Comparison of ENCODE assay signal across 2 cellular contexts in the genomic region with DNA sequence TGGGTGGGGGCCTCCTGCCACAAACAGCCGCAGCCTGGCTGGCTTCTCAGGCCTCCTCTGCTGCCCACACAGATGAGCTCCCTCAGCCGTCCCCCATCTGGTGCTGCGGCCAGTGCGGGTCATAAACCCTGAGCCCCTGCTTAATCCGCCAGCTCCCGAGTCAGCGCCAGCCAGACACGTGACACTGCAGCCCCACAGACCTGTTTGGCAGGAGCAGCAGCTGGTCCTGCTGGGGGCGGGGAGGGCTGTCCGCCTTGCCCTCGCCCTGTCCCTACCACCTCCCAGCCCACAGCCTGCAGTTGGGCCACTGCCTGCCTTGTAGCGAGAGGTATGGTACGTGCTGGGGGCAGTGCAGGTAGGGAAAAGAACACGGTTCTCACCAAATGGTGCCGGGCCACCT.
TF ChIP-seq lines count a peak whose summit lies in the region.

No MANE protein-coding gene starts in this region.

TF ChIP-seq in GM23338, 12 proteins besides CTCF, POLR2A, EP300 and RAD21 (continued from another document):
- TF ChIP-seq ZNF462 (CRISPR knock-in tag; IDR thresholded peaks at IDR 0.05): no peak

TF ChIP-seq in WTC11, 78 proteins besides CTCF, POLR2A, EP300 and RAD21 (continued from another document):
- TF ChIP-seq, protein P1, sequence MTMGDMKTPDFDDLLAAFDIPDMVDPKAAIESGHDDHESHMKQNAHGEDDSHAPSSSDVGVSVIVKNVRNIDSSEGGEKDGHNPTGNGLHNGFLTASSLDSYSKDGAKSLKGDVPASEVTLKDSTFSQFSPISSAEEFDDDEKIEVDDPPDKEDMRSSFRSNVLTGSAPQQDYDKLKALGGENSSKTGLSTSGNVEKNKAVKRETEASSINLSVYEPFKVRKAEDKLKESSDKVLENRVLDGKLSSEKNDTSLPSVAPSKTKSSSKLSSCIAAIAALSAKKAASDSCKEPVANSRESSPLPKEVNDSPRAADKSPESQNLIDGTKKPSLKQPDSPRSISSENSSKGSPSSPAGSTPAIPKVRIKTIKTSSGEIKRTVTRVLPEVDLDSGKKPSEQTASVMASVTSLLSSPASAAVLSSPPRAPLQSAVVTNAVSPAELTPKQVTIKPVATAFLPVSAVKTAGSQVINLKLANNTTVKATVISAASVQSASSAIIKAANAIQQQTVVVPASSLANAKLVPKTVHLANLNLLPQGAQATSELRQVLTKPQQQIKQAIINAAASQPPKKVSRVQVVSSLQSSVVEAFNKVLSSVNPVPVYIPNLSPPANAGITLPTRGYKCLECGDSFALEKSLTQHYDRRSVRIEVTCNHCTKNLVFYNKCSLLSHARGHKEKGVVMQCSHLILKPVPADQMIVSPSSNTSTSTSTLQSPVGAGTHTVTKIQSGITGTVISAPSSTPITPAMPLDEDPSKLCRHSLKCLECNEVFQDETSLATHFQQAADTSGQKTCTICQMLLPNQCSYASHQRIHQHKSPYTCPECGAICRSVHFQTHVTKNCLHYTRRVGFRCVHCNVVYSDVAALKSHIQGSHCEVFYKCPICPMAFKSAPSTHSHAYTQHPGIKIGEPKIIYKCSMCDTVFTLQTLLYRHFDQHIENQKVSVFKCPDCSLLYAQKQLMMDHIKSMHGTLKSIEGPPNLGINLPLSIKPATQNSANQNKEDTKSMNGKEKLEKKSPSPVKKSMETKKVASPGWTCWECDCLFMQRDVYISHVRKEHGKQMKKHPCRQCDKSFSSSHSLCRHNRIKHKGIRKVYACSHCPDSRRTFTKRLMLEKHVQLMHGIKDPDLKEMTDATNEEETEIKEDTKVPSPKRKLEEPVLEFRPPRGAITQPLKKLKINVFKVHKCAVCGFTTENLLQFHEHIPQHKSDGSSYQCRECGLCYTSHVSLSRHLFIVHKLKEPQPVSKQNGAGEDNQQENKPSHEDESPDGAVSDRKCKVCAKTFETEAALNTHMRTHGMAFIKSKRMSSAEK (CRISPR knock-in tag; IDR thresholded peaks at IDR 0.05; ENCODE audit: borderline replicate concordance): no peak
